ENCODE assay signal across 8 cellular contexts in the genomic region with DNA sequence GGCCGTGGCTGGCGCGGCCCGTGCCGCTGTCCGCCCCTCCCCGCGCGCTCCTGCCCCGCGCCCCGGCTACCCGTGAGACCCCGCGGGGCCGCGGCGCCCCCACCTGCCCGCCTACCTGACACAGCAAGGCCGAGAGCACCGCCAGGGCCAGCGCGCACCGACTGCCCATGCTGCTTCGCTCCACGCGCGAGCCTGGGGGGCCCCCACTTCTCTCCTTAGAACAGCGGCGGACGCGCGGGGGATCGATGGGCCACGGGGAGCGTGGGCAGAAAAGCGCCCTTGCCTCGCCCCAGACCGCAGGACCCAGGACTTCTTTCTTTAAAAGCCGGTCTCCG. TPM values are rescaled to one million over a fixed set of nuclear protein-coding genes. Genes with fewer than 3 reads are reported as not detected.
DNase-seq lines count a peak whose midpoint lies in the region; ATAC-seq and TF ChIP-seq lines count a peak whose summit lies in the region.

No MANE protein-coding gene starts in this region.

- H3K9me3 Mint-ChIP-seq in T-cell: no peaks in the 10 kb centered on the region

- ATAC-seq in T-cell (replicated peaks in 1 of 4): peak in 2 of 4 experiments; percentile 3 to 5
- no peak for ATAC-seq in HG03460 (IDR thresholded peaks at IDR 0.05; ENCODE audit: unreplicated experiment)
- no peak for ATAC-seq in GM19324 (IDR thresholded peaks at IDR 0.05; ENCODE audit: low FRiP score, unreplicated experiment)
- ATAC-seq in GM21576 (IDR thresholded peaks at IDR 0.05; ENCODE audit: unreplicated experiment): no peak

- H3K4me1 Mint-ChIP-seq in T-cell: peaks cover 46 to 52% (median 46%) of the 10 kb centered on the region in 3 donors

- DNase-seq in GM12864 (ENCODE audit: low read depth) (no peak), T-cell (peak in 1 of 34 experiments; percentile 21), foreskin fibroblast (no peak), retinal pigment epithelial cell (ENCODE audit: low read depth) (no peak), HuH-7 (ENCODE audit: low spot score) (no peak)

- peak overlapping the region; percentile 61 for H3K4me3 ChIP-seq in GM12864 (ENCODE audit: low read depth, low read length)
- peak overlapping the region; percentile 51 to 75 for H3K4me3 ChIP-seq in foreskin fibroblast (ENCODE audit: low read depth in 1 of 2, low read length in 2 of 2)
- peak overlapping the region; percentile 37 for H3K4me3 ChIP-seq in retinal pigment epithelial cell (ENCODE audit: low read length)

- no peak for TF ChIP-seq CTCF in GM12864 (IDR thresholded peaks at IDR 0.05; ENCODE audit: low read depth, low read length, missing control alignments)
- TF ChIP-seq CTCF in foreskin fibroblast (IDR thresholded peaks at IDR 0.05; ENCODE audit: low read depth, low read length): no peak
- TF ChIP-seq CTCF in retinal pigment epithelial cell (conservative IDR thresholded peaks at IDR 0.05; ENCODE audit: low read depth, low read length): no peak

- no peak overlapping the region for H3K27ac Mint-ChIP-seq in T-cell

- POLR2A ChIA-PET in T-cell (lab: Charles Lee): no interaction called here

- peaks cover 19 to 47% of the 10 kb centered on the region in 2 donors for H3K27me3 Mint-ChIP-seq in T-cell

- H3K4me3 Mint-ChIP-seq in T-cell: peak overlapping the region; percentile 87 to 97 (median 90)

- peaks cover 6% of the 10 kb centered on the region for H3K36me3 Mint-ChIP-seq in T-cell

- CTCF ChIA-PET in T-cell (lab: Charles Lee): no interaction called here

RNA-seq across cellular contexts. Expression of gene DLL1, which starts 0.9 kb away (rescaled TPM):
- total RNA-seq in T-cell: 1 to 10 TPM; 3.3 to 8.6 (median 4.7) TPM

RNA-seq across cellular contexts. Expression of gene FAM120B, which starts 16.6 kb away (rescaled TPM):
- total RNA-seq in T-cell: 10 to 100 TPM; 34.1 to 39.8 (median 38.0) TPM
